8 cellular contexts compared by ENCODE assay signal in the genomic region with DNA sequence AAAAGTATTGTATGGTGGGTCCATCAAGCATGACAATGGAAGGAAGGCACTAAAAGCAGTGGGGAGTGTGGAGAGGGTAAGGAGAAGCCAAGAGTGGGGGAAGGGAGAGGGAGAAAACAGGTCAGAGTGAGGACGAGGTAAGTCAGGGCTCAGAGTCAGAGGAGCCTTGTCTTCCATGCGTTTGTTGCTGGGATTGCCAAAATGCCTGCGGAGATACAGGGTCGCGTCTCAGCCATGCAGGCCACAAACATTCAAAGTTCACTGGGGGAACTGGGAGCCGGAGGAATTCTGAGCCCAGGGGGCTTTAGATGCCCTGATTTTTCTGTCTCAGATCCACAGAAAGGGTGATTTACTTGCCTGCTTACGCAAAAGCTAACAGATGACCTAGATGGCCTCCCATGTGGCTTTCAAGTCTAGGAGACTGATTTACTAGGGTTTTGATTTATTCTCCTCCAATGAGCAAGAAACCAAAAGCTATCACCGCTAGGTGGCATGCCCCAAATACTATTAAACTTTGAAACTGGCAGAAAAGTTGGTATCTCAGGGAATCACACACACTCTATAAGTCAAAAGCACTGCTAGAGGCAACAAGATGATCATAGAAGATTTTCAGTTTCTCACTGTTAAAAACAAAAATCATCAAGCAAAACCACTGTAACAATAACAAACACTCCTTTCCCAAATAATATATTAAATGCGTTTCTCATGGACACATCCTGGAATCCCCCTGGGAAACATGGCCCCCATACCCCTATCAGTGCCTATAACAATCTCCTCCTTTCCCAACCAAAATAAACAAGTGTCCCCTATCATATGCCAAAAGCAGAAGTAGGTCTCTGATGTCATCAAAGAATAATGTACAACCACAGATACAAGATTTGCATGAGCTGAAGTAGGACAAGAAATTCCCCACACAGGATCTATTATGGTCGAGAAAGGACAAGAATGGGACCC.
DNase-seq lines count a peak whose midpoint lies in the region; ATAC-seq and FAIRE-seq lines count a peak whose summit lies in the region.

No MANE protein-coding gene starts in this region.

- H3K27me3 ChIP-seq in BLaER1: no peaks in the 10 kb centered on the region

- H3K27ac Mint-ChIP-seq in stimulated activated naive CD8-positive, alpha-beta T cell treated with anti-CD3 and anti-CD28 coated beads, Interleukin-15, amount 100 ng/mL, for 72 hours: peak overlapping the region in 1 of 2 donors; percentile 63

- H3K4me3 ChIP-seq in BLaER1: no peak overlapping the region

- H3K4me1 ChIP-seq in BLaER1: peaks cover 22% of the 10 kb centered on the region

- H3K27ac ChIP-seq in BLaER1: no peak overlapping the region; the same call in 1 of the 2 replicates

- H4K20me1 ChIP-seq in BLaER1: no peaks in the 10 kb centered on the region

- no peak overlapping the region for H3K9ac ChIP-seq in BLaER1

- FAIRE-seq in endometrium (lab: Jason Lieb, UNC): peak; percentile 41

- peak; percentile 64 for DNase-seq in NCI-H226
- peak; percentile 57 to 58 for DNase-seq in activated CD4-positive, alpha-beta T cell treated with anti-CD3 and anti-CD28 coated beads, Interleukin-2, amount 50 U/mL, for 4 hours
- DNase-seq in middle frontal gyrus (ENCODE audit: extremely low spot score, low spot score): peak; percentile 24
- peak; percentile 59 to 68 for DNase-seq in stimulated activated naive CD8-positive, alpha-beta T cell treated with anti-CD3 and anti-CD28 coated beads, Interleukin-15, amount 100 ng/mL, for 72 hours

- peaks cover 29% of the 10 kb centered on the region for H3K4me1 Mint-ChIP-seq in stimulated activated naive CD8-positive, alpha-beta T cell treated with anti-CD3 and anti-CD28 coated beads, Interleukin-15, amount 100 ng/mL, for 72 hours

- H3K36me3 ChIP-seq in BLaER1: no peaks in the 10 kb centered on the region

- peak overlapping the region in 1 of 2 donors; percentile 24 for H3K4me3 Mint-ChIP-seq in stimulated activated naive CD8-positive, alpha-beta T cell treated with anti-CD3 and anti-CD28 coated beads, Interleukin-15, amount 100 ng/mL, for 72 hours

- ATAC-seq in GM18861 (IDR thresholded peaks at IDR 0.05; ENCODE audit: unreplicated experiment) (peak; percentile 73), HG03064 (IDR thresholded peaks at IDR 0.05; ENCODE audit: low read depth, unreplicated experiment) (peak; percentile 58)
- ATAC-seq in stimulated activated naive CD8-positive, alpha-beta T cell treated with anti-CD3 and anti-CD28 coated beads, Interleukin-15, amount 100 ng/mL, for 72 hours: peak; percentile 93

- H3K9me3 ChIP-seq in BLaER1: no peaks in the 10 kb centered on the region

- no peaks in the 10 kb centered on the region for H3K27me3 Mint-ChIP-seq in stimulated activated naive CD8-positive, alpha-beta T cell treated with anti-CD3 and anti-CD28 coated beads, Interleukin-15, amount 100 ng/mL, for 72 hours

- no peaks in the 10 kb centered on the region for H3K9me3 Mint-ChIP-seq in stimulated activated naive CD8-positive, alpha-beta T cell treated with anti-CD3 and anti-CD28 coated beads, Interleukin-15, amount 100 ng/mL, for 72 hours

- H3K4me2 ChIP-seq in BLaER1: peak overlapping the region; percentile 63
